Comparison of ENCODE assay signal across 9 cellular contexts in the genomic region with DNA sequence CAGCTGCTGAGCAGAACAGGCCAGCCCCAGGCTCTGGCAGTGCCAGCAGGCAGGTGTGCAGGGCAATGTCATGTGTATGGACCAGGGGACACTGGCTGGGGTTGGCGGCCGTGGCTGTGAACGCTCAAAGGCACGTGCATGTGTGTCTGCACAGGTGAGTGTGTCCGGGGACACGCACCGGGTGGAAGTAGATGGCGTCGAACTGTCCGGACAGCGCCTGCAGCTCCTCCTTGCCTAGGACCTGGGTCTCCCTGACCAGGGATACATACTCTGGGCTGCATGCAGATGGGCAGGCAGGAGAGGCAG. TPM values are rescaled to one million over a fixed set of nuclear protein-coding genes. Genes with fewer than 3 reads are reported as not detected.
DNase-seq lines count a peak whose midpoint lies in the region; ATAC-seq, FAIRE-seq and TF ChIP-seq lines count a peak whose summit lies in the region.
"Had no signal": no experiment of that assay in that cellular context is flagged by ENCODE, and none has a peak within 500 bp of the region (broad histone marks: within the 10 kb centered on the region; RNA-seq: fewer than 3 reads in every experiment).

No MANE protein-coding gene starts in this region.

- H3K4me3 Mint-ChIP-seq in HFFc6 (peak overlapping the region; percentile 86), MCF 10A (ENCODE audit: unreplicated experiment) (peak overlapping the region; percentile 72)

- H3K27ac Mint-ChIP-seq in HFFc6 (no peak overlapping the region; the same call in 1 of the 2 replicates), MCF 10A (ENCODE audit: low read depth, unreplicated experiment) (no peak overlapping the region)

- H3K9me3 ChIP-seq in A673 (ENCODE audit: low read depth, low read length, poor library complexity, severe bottlenecking) = no peaks in the 10 kb centered on the region
- no peaks in the 10 kb centered on the region for H3K9me3 ChIP-seq in muscle layer of colon (ENCODE audit: low read length)

- intact Hi-C loops in A673 (cut with micrococcal nuclease; ENCODE audit: unreplicated experiment) (loop anchor here (2.0 kb wide), 1 partner anchor 93 kb away; a partner anchor contains a TSS), MCF 10A (cut with micrococcal nuclease) (loop anchor here (5.0 kb wide), 2 partner anchors 247 to 372 kb away; no protein-coding TSS in a partner anchor)

- H3K27ac ChIP-seq in A673 (ENCODE audit: low read depth, low read length, poor library complexity, severe bottlenecking) (no peak overlapping the region), muscle layer of colon (ENCODE audit: low read depth, low read length) (no peak overlapping the region)

- CTCF ChIA-PET in A673 (lab: Charles Lee) (interaction anchor here (1.2 kb wide), 1 partner anchor 57 kb away, joined by 4 read pairs; a partner anchor contains a TSS), MCF 10A (lab: Yijun Ruan, JAX) (interaction anchor here (0.9 to 3.9 kb wide), 5 partner anchors 9 to 91 kb away, joined by 3 to 34 read pairs (median 4); no protein-coding TSS in a partner anchor)

- TF ChIP-seq CTCF in A673 (conservative IDR thresholded peaks at IDR 0.05; ENCODE audit: low read depth, low read length) = no peak
- no peak for TF ChIP-seq CTCF in HFFc6 (IDR thresholded peaks at IDR 0.05)
- TF ChIP-seq CTCF in MCF 10A (IDR thresholded peaks at IDR 0.05; ENCODE audit: unreplicated experiment) = no peak
- TF ChIP-seq CTCF in GM13976 (IDR thresholded peaks at IDR 0.05; ENCODE audit: borderline replicate concordance, control extremely low read depth, extremely low read depth, insufficient read depth, missing control alignments) = no peak

- in situ Hi-C loops in GM13976 (cut with MboI; ENCODE audit: low sequenced_read_pairs, unreplicated experiment) = no loop called here

- H3K27me3 Mint-ChIP-seq in HFFc6 (ENCODE audit: insufficient read depth) (peaks cover 6% of the 10 kb centered on the region), MCF 10A (ENCODE audit: insufficient read depth, unreplicated experiment) (no peaks in the 10 kb centered on the region)

- H3K36me3 ChIP-seq in A673 (ENCODE audit: insufficient read depth, low read length, poor library complexity, severe bottlenecking) (peaks cover 19% of the 10 kb centered on the region), muscle layer of colon (ENCODE audit: insufficient read depth, low read length) (peaks cover 9% of the 10 kb centered on the region)

- H3K4me3 ChIP-seq in A673 (ENCODE audit: low read depth, low read length, poor library complexity, severe bottlenecking) (peak overlapping the region; percentile 78), muscle layer of colon (ENCODE audit: low read depth in 1 of 2, low read length in 2 of 2) (peak overlapping the region; percentile 63 to 66)

- POLR2A ChIA-PET in A673 (lab: Charles Lee; ENCODE audit: low non-redundant PET) = no interaction called here
- POLR2A ChIA-PET in MCF 10A (lab: Yijun Ruan, JAX) = interaction anchor here (0.9 to 3.5 kb wide), 6 partner anchors 8 to 371 kb away, joined by 3 to 26 read pairs (median 6); no protein-coding TSS in a partner anchor

- DNase-seq in A673 (ENCODE audit: low spot score) (no peak), HFFc6 (no peak), MCF 10A (ENCODE audit: unreplicated experiment) (no peak), NCI-H345 (lab: John Stamatoyannopoulos, UW) (no peak), HTR-8/SVneo (ENCODE audit: insufficient read length, low spot score) (no peak), GM13976 (ENCODE audit: low spot score) (no peak)
- DNase-seq: activated CD8-positive, alpha-beta memory T cell treated with anti-CD3 and anti-CD28 coated beads, Interleukin-2, amount 50 U/mL, for 4 hours had no signal

- BruUV-seq in A673 (replicated peaks; lab: Mats Ljungman, UMichigan) = no TSS peak
- BruUV-seq in MCF 10A (replicated peaks; lab: Mats Ljungman, UMichigan) = no TSS peak

- no peak overlapping the region for H3K9ac ChIP-seq in muscle layer of colon (ENCODE audit: low read length)

- H3K9me3 Mint-ChIP-seq in HFFc6 (no peaks in the 10 kb centered on the region), MCF 10A (ENCODE audit: unreplicated experiment) (no peaks in the 10 kb centered on the region)

- H3K4me1 ChIP-seq in A673 (ENCODE audit: insufficient read depth, low read length, poor library complexity, severe bottlenecking) (peaks cover 7% of the 10 kb centered on the region), muscle layer of colon (ENCODE audit: insufficient read depth, low read length) (peaks cover 23% of the 10 kb centered on the region)

- no peaks in the 10 kb centered on the region for H3K27me3 ChIP-seq in A673 (replicated peaks; ENCODE audit: insufficient read depth, low read depth, low read length, poor library complexity)
- H3K27me3 ChIP-seq in muscle layer of colon (ENCODE audit: control insufficient read depth in 1 of 2, insufficient read depth in 2 of 2, low read length in 2 of 2) = no peaks in the 10 kb centered on the region

- FAIRE-seq in HTR-8/SVneo (lab: Jason Lieb, UNC) = no peak

- H3K4me1 Mint-ChIP-seq in HFFc6 (ENCODE audit: low read depth) (peaks cover 17% of the 10 kb centered on the region; the same call in 1 of the 2 replicates), MCF 10A (ENCODE audit: insufficient read depth, unreplicated experiment) (peaks cover under 1% of the 10 kb centered on the region)

- no peak for ATAC-seq in GM21381 (IDR thresholded peaks at IDR 0.05; ENCODE audit: unreplicated experiment)

- H3K36me3 Mint-ChIP-seq in HFFc6 (ENCODE audit: low read depth) (no peaks in the 10 kb centered on the region), MCF 10A (ENCODE audit: insufficient read depth, unreplicated experiment) (peaks cover 22% of the 10 kb centered on the region)

RNA-seq across cellular contexts. Expression of a gene that starts 0.9 kb away (rescaled TPM):
- 38.6 and 42.8 TPM in 2 replicates for total RNA-seq in A673 (2021)
- 10 to 100 TPM; 24.2 to 30.9 (median 28.9) TPM for total RNA-seq in HFFc6 (2021; fragmentation: NEBNext Ultra II Directional; extraction: Animal tissue kit (Norgen Biotek cat#: 25700))
- total RNA-seq in MCF 10A (2022) = 27.5 and 29.2 TPM in 2 replicates

RNA-seq across cellular contexts. Expression of a gene that starts 5.4 kb away (rescaled TPM):
- 31.0 and 33.1 TPM in 2 replicates for total RNA-seq in A673 (2021)
- 10 to 100 TPM; 20.1 to 26.8 (median 21.7) TPM for total RNA-seq in HFFc6 (2021; fragmentation: NEBNext Ultra II Directional; extraction: Animal tissue kit (Norgen Biotek cat#: 25700))
- total RNA-seq in MCF 10A (2022) = 27.6 and 27.9 TPM in 2 replicates

RNA-seq across cellular contexts. Expression of a gene that starts 11.3 kb away (rescaled TPM):
- total RNA-seq in A673 (2021) = 20.8 and 27.5 TPM in 2 replicates
- total RNA-seq in HFFc6 (2021; fragmentation: NEBNext Ultra II Directional; extraction: Animal tissue kit (Norgen Biotek cat#: 25700)) = 10 to 100 TPM; 31.4 to 39.5 (median 34.1) TPM
- 24.9 and 25.0 TPM in 2 replicates for total RNA-seq in MCF 10A (2022)

RNA-seq across cellular contexts. Expression of a gene that starts 20.0 kb away (rescaled TPM):
- 5.4 and 10.4 TPM in 2 replicates for total RNA-seq in A673 (2021)
- total RNA-seq in HFFc6 (2021; fragmentation: NEBNext Ultra II Directional; extraction: Animal tissue kit (Norgen Biotek cat#: 25700)) = 10 to 100 TPM in 1 of 6 experiments, 1 to 10 TPM in 5; 6.0 to 10.2 (median 7.8) TPM
- total RNA-seq in MCF 10A (2022) = 10.4 and 11.9 TPM in 2 replicates

RNA-seq across cellular contexts. Expression of a gene that starts 49.4 kb away (rescaled TPM):
- total RNA-seq in A673 (2021) (39.2 and 41.3 TPM in 2 replicates), MCF 10A (2022) (16.1 and 21.9 TPM in 2 replicates)
- total RNA-seq in HFFc6 (2021; fragmentation: NEBNext Ultra II Directional; extraction: Animal tissue kit (Norgen Biotek cat#: 25700)) = 10 to 100 TPM; 14.4 to 18.0 (median 16.0) TPM
